12 cellular contexts compared by ENCODE assay signal in the genomic region with DNA sequence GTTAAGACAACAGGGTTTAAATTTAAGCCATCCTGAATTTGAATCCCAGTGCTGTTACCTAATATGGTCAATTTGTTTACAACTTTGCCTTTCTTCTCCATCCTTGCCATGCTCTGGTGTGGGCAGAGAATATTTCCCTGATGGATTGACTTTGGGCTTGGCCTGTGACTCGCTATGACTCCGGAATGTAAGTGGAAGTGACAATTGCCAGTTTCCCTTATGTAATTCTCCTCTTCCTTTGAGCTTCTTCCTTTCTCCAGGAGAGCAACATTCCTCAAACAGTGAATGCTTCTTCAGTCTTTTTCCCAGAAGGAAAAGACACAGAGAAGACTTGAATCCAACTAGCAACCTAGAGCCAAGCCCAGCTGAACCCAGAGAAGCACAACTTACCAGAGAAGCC.
DNase-seq lines count a peak whose midpoint lies in the region; ATAC-seq, FAIRE-seq and TF ChIP-seq lines count a peak whose summit lies in the region.
"Had no signal": no experiment of that assay in that cellular context is flagged by ENCODE, and none has a peak within 500 bp of the region (broad histone marks: within the 10 kb centered on the region; RNA-seq: fewer than 3 reads in every experiment).

No MANE protein-coding gene starts in this region.

- no peak overlapping the region for H3K27ac ChIP-seq in mammary epithelial cell (ENCODE audit: insufficient read depth, low read depth, low read length)
- H3K27ac ChIP-seq in mesenchymal stem cell (ENCODE audit: low read length, poor library complexity, severe bottlenecking) = no peak overlapping the region
- no peak overlapping the region for H3K27ac ChIP-seq in lower lobe of right lung
- H3K27ac ChIP-seq in small intestine (ENCODE audit: low read depth in 1 of 2, low read length in 1 of 2) = no peak overlapping the region

- CTCF ChIA-PET in mammary epithelial cell (lab: Charles Lee; ENCODE audit: low non-redundant PET) = interaction anchor here (0.8 kb wide), 1 partner anchor 157 kb away, joined by 3 read pairs; no protein-coding TSS in a partner anchor

- H2AK5ac ChIP-seq in mesenchymal stem cell (ENCODE audit: low read length, severe bottlenecking) = no peak overlapping the region

- no peak overlapping the region for H2BK5ac ChIP-seq in mesenchymal stem cell (ENCODE audit: low read depth, low read length, poor library complexity, severe bottlenecking)

- DNase-seq in AG20443 (ENCODE audit: low spot score) (peak; percentile 43), LHCN-M2 (ENCODE audit: low read depth) (peak; percentile 82), mammary epithelial cell (peak; percentile 76), mesenchymal stem cell (peak; percentile 23), retina (no peak), lower lobe of right lung (no peak), small intestine (no peak)
- DNase-seq: activated CD4-positive, alpha-beta memory T cell treated with anti-CD3 and anti-CD28 coated beads for 36 hours; activated gamma-delta T cell; NK-92 treated with Interleukin-12 subunit alpha and Interleukin-12 subunit beta, amount 100 ng/mL, for 24 hours; T-helper 17 cell had no signal

- no peak overlapping the region for H3K4me2 ChIP-seq in mammary epithelial cell (ENCODE audit: insufficient read depth, low read depth, low read length)
- H3K4me2 ChIP-seq in mesenchymal stem cell (ENCODE audit: low read length, poor library complexity, severe bottlenecking) = no peak overlapping the region

- TF ChIP-seq CTCF in mammary epithelial cell (conservative IDR thresholded peaks at IDR 0.05 in 1 of 2, IDR thresholded peaks at IDR 0.05 in 1 of 2; ENCODE audit: extremely low read depth in 1 of 2, insufficient read depth in 1 of 2, low read depth in 1 of 2, low read length in 2 of 2) (no peak), lower lobe of right lung (IDR thresholded peaks at IDR 0.05) (no peak)

- no peak for FAIRE-seq in small intestine (lab: Jason Lieb, UNC)

- H2AFZ ChIP-seq in mammary epithelial cell (ENCODE audit: low read depth, low read length) (peak overlapping the region; percentile 59), mesenchymal stem cell (ENCODE audit: low read depth, low read length) (peak overlapping the region; percentile 71)

- dilution Hi-C loops in mammary epithelial cell (cut with HindIII; ENCODE audit: low sequenced_read_pairs) = no loop called here

- in situ Hi-C loops in mammary epithelial cell (cut with MboI; ENCODE audit: low sequenced_read_pairs in 2 of 2) = no loop called here

- H4K20me1 ChIP-seq in mammary epithelial cell (ENCODE audit: insufficient read depth, low read length) = no peaks in the 10 kb centered on the region

- H4K8ac ChIP-seq in mesenchymal stem cell (ENCODE audit: low read length) = no peak overlapping the region

- no peak for ATAC-seq in lower lobe of right lung
- no peak for ATAC-seq in HG02840 (IDR thresholded peaks at IDR 0.05; ENCODE audit: low FRiP score, unreplicated experiment)
- ATAC-seq: T-helper 17 cell had no signal

- no peak overlapping the region for H2BK12ac ChIP-seq in mesenchymal stem cell (ENCODE audit: low read length in 2 of 2)

- H3K9ac ChIP-seq in mammary epithelial cell (ENCODE audit: insufficient read depth, low read length) (no peak overlapping the region), mesenchymal stem cell (ENCODE audit: low read length) (no peak overlapping the region)

- intact Hi-C loops in mammary epithelial cell (cut with micrococcal nuclease) = loop anchor here (1.0 to 5.0 kb wide), 2 partner anchors 120 to 152 kb away; no protein-coding TSS in a partner anchor
- intact Hi-C loops in lower lobe of right lung (cut with DNase I) = no loop called here

- H3K4me1 ChIP-seq in mammary epithelial cell (ENCODE audit: insufficient read depth, low read length) (no peaks in the 10 kb centered on the region), mesenchymal stem cell (ENCODE audit: control insufficient read depth, insufficient read depth, low read depth, low read length) (peaks cover 2% of the 10 kb centered on the region), lower lobe of right lung (no peaks in the 10 kb centered on the region), small intestine (ENCODE audit: control insufficient read depth in 2 of 2, insufficient read depth in 1 of 2, low read depth in 1 of 2, low read length in 1 of 2) (no peaks in the 10 kb centered on the region)

- H3K36me3 ChIP-seq in mammary epithelial cell (ENCODE audit: insufficient read depth, low read length) = no peaks in the 10 kb centered on the region
- H3K36me3 ChIP-seq in mesenchymal stem cell (ENCODE audit: control insufficient read depth in 1 of 2, insufficient read depth in 2 of 2, low read depth in 1 of 2, low read length in 2 of 2) = no peaks in the 10 kb centered on the region
- no peaks in the 10 kb centered on the region for H3K36me3 ChIP-seq in lower lobe of right lung
- H3K36me3 ChIP-seq in small intestine (ENCODE audit: control insufficient read depth in 2 of 2, insufficient read depth in 2 of 2, low read length in 2 of 2) = no peaks in the 10 kb centered on the region

- no peaks in the 10 kb centered on the region for H3K9me3 ChIP-seq in mammary epithelial cell (replicated peaks; ENCODE audit: insufficient read depth, low read length)
- H3K9me3 ChIP-seq in mesenchymal stem cell (ENCODE audit: control insufficient read depth, low read length) = no peaks in the 10 kb centered on the region
- no peaks in the 10 kb centered on the region for H3K9me3 ChIP-seq in lower lobe of right lung
- no peaks in the 10 kb centered on the region for H3K9me3 ChIP-seq in small intestine (ENCODE audit: control insufficient read depth, low read depth)

- H3K79me1 ChIP-seq in mesenchymal stem cell (replicated peaks; ENCODE audit: low read length, poor library complexity, severe bottlenecking) = no peaks in the 10 kb centered on the region

- H2BK15ac ChIP-seq in mesenchymal stem cell (ENCODE audit: low read depth, poor library complexity, severe bottlenecking) = no peak overlapping the region

- 14% methylated on average over 2 of the region's 2 CpGs for WGBS in mammary epithelial cell (ENCODE audit: low coverage, missing lambda C conversion rate)
- WGBS in mesenchymal stem cell = 32% methylated on average over 2 of the region's 2 CpGs
- 62 to 83% (median 79%) methylated on average over 2 of the region's 2 CpGs for WGBS in small intestine, 3 donors

- H2BK120ac ChIP-seq in mesenchymal stem cell (ENCODE audit: low read depth, low read length) = no peak overlapping the region

- H3K18ac ChIP-seq in mesenchymal stem cell (ENCODE audit: low read depth in 1 of 2, low read length in 2 of 2) = no peak overlapping the region

- H3K4me3 ChIP-seq in mammary epithelial cell (replicated peaks in 1 of 3; ENCODE audit: insufficient read depth in 1 of 3, low read depth in 2 of 3, low read length in 3 of 3) = no peak overlapping the region
- no peak overlapping the region for H3K4me3 ChIP-seq in mesenchymal stem cell (ENCODE audit: insufficient read depth in 1 of 2, low read depth in 1 of 2, low read length in 2 of 2)
- no peak overlapping the region for H3K4me3 ChIP-seq in lower lobe of right lung
- H3K4me3 ChIP-seq in small intestine (ENCODE audit: low read depth in 1 of 2, low read length in 2 of 2) = no peak overlapping the region

- H4K91ac ChIP-seq in mesenchymal stem cell (ENCODE audit: low read length) = no peak overlapping the region

- no TSS peak for BruUV-seq in mammary epithelial cell (replicated peaks; lab: Mats Ljungman, UMichigan)

- H3K4ac ChIP-seq in mesenchymal stem cell (ENCODE audit: low read depth in 1 of 2, low read length in 2 of 2) = no peak overlapping the region

- H3K23ac ChIP-seq in mesenchymal stem cell (ENCODE audit: low read length in 2 of 2) = no peak overlapping the region

- H3K14ac ChIP-seq in mesenchymal stem cell (ENCODE audit: low read length in 2 of 2) = no peak overlapping the region

- no peaks in the 10 kb centered on the region for H3K27me3 ChIP-seq in mammary epithelial cell (ENCODE audit: insufficient read depth, low read length)
- no peaks in the 10 kb centered on the region for H3K27me3 ChIP-seq in mesenchymal stem cell (ENCODE audit: control insufficient read depth in 1 of 2, insufficient read depth in 1 of 2, low read length in 2 of 2)
- H3K27me3 ChIP-seq in lower lobe of right lung (ENCODE audit: low read depth) = no peaks in the 10 kb centered on the region
- H3K27me3 ChIP-seq in small intestine (ENCODE audit: control insufficient read depth in 2 of 2, insufficient read depth in 2 of 2, low read length in 2 of 2) = no peaks in the 10 kb centered on the region

- H3K79me2 ChIP-seq in mammary epithelial cell (ENCODE audit: insufficient read depth, low read length) = no peaks in the 10 kb centered on the region

Comparison
In these comparisons a context has a peak if more than half of its experiments do, and no peak if none do; other contexts are left out.
1. DNase-seq: peak in AG20443 (single experiment), LHCN-M2 (single experiment), mammary epithelial cell (single experiment) and mesenchymal stem cell (single experiment); none in retina (single experiment), lower lobe of right lung (single experiment) and small intestine (single experiment).